ENCODE assay signal across 19 cellular contexts in genomic region chr9:133107961-133108793, GRCh38. TPM values are rescaled to one million over a fixed set of nuclear protein-coding genes. Genes with fewer than 3 reads are reported as not detected.
DNase-seq lines count a peak whose midpoint lies in the region; ATAC-seq, FAIRE-seq and TF ChIP-seq lines count a peak whose summit lies in the region.
"Had no signal": no experiment of that assay in that cellular context is flagged by ENCODE, and none has a peak within 500 bp of the region (broad histone marks: within the 10 kb centered on the region; RNA-seq: fewer than 3 reads in every experiment).

No MANE protein-coding gene starts in this region.

- no peak for FAIRE-seq in pancreas (lab: Jason Lieb, UNC)

- no peak overlapping the region for H3K56ac ChIP-seq in IMR-90 (ENCODE audit: extremely low read depth, insufficient read depth, low read length)

- no peak overlapping the region for H4K5ac ChIP-seq in IMR-90 (ENCODE audit: low read depth, low read length)

- no peak overlapping the region for H3K14ac ChIP-seq in IMR-90 (replicated peaks; ENCODE audit: low read depth, low read length)

- peaks cover 28% of the 10 kb centered on the region for H4K20me1 ChIP-seq in IMR-90 (ENCODE audit: insufficient read depth, low read length)

- H3K4ac ChIP-seq in IMR-90 (ENCODE audit: low read depth, low read length) = no peak overlapping the region

- H3K4me1 Mint-ChIP-seq in CD14-positive monocyte = peaks cover 20% of the 10 kb centered on the region

- no peak for TF ChIP-seq POLR2A in IMR-90 (IDR thresholded peaks at IDR 0.05; ENCODE audit: low read depth, low read length)

- H2AK9ac ChIP-seq in IMR-90 (replicated peaks; ENCODE audit: low read depth, low read length, poor library complexity) = peak overlapping the region; percentile 78

- dilution Hi-C loops in IMR-90 (cut with HindIII; ENCODE audit: low sequenced_read_pairs, unreplicated experiment) = no loop called here

- H2BK120ac ChIP-seq in IMR-90 (ENCODE audit: low read depth, low read length) = no peak overlapping the region

- no peak overlapping the region for H2BK20ac ChIP-seq in IMR-90 (ENCODE audit: low read depth, low read length)

- H3K27ac ChIP-seq in IMR-90 (ENCODE audit: insufficient read depth, low read length) (no peak overlapping the region), pancreas (no peak overlapping the region)
- peak overlapping the region; percentile 8 for H3K27ac ChIP-seq in effector memory CD4-positive, alpha-beta T cell (ENCODE audit: insufficient read depth, low read length, poor library complexity, severe bottlenecking)
- H3K27ac ChIP-seq: colonic mucosa, HL-60, thyroid gland had no signal

- H4K91ac ChIP-seq in IMR-90 (ENCODE audit: insufficient read depth, low read depth, low read length) = no peak overlapping the region

- ATAC-seq in IMR-90 (ENCODE audit: low read depth) (no peak), pancreas (no peak), GM21723 (IDR thresholded peaks at IDR 0.05; ENCODE audit: unreplicated experiment) (no peak), GM18498 (IDR thresholded peaks at IDR 0.05; ENCODE audit: unreplicated experiment) (no peak)

- no peak overlapping the region for H3K4me3 Mint-ChIP-seq in CD14-positive monocyte
- H3K4me3 Mint-ChIP-seq: activated CD4-positive, alpha-beta T cell treated with anti-CD3 and anti-CD28 coated beads, Interleukin-2, amount 10 ng/mL, durations not matched to agents 24 days and 14 days; activated naive CD4-positive, alpha-beta T cell treated with anti-CD3 and anti-CD28 coated beads, Interleukin-2, amount 50 U/mL, for 24 hours had no signal

- WGBS in IMR-90 (ENCODE audit: extremely low coverage in 2 of 2, insufficient read length in 1 of 2), 2 experiments = 96% methylated on average over 4 of the region's 18 CpGs; no CpG with 5 or more reads in 1 of the 2 experiments
- WGBS in pancreas, 2 donors = 93 to 94% methylated on average over 18 of the region's 18 CpGs

- H2BK5ac ChIP-seq in IMR-90 (ENCODE audit: low read depth, low read length, poor library complexity, severe bottlenecking) = no peak overlapping the region

- peaks cover 57 to 77% of the 10 kb centered on the region in 2 donors for H3K36me3 Mint-ChIP-seq in CD14-positive monocyte

- CTCF ChIA-PET in IMR-90 (lab: Yijun Ruan, JAX) = interaction anchor here (3.6 kb wide), 1 partner anchor 36 kb away, joined by 16 read pairs; no protein-coding TSS in a partner anchor

- no peak overlapping the region for H3K4me2 ChIP-seq in IMR-90 (ENCODE audit: low read depth, low read length)

- no peak overlapping the region for H2AFZ ChIP-seq in IMR-90 (replicated peaks; ENCODE audit: low read length, poor library complexity)

- TF ChIP-seq CTCF in CD14-positive monocyte (IDR thresholded peaks at IDR 0.05) (no peak), IMR-90 (conservative IDR thresholded peaks at IDR 0.05; ENCODE audit: low read depth, low read length) (no peak), pancreas (IDR thresholded peaks at IDR 0.05) (no peak)

- BruUV-seq in IMR-90 (replicated peaks; lab: Mats Ljungman, UMichigan) = no TSS peak

- H3K23ac ChIP-seq in IMR-90 (ENCODE audit: low read depth, low read length) = no peak overlapping the region

- DNase-seq in CD14-positive monocyte (ENCODE audit: low spot score) (no peak), IMR-90 (no peak), pancreas (peak in 4 of 6 donors; percentile 14 to 57 (median 26)), HuH-7.5 (ENCODE audit: low spot score) (no peak), NCI-H510A (lab: John Stamatoyannopoulos, UW) (no peak)
- no peak for DNase-seq in effector memory CD4-positive, alpha-beta T cell
- DNase-seq: activated CD4-positive, alpha-beta T cell treated with anti-CD3 and anti-CD28 coated beads, Interleukin-2, amount 10 ng/mL, durations not matched to agents 24 days and 14 days; colonic mucosa; midbrain; NCI-H187; NCI-H446 treated with DMSO at 0.1 percent for 48 hours; RPMI8226; stimulated activated CD4-positive, alpha-beta T cell treated with anti-CD3 and anti-CD28 coated beads, Interleukin-15, amount 100 ng/mL, for 24 hours; thyroid gland had no signal

- H4K8ac ChIP-seq in IMR-90 (ENCODE audit: low read depth in 2 of 2, low read length in 2 of 2) = no peak overlapping the region

- H3K4me1 ChIP-seq in IMR-90 (ENCODE audit: control insufficient read depth, insufficient read depth, low read length) (peaks cover 2% of the 10 kb centered on the region; the same call in 1 of the 2 replicates), pancreas (peaks cover 0 to 3% (median under 1%) of the 10 kb centered on the region in 3 donors)
- H3K4me1 ChIP-seq in effector memory CD4-positive, alpha-beta T cell (ENCODE audit: control insufficient read depth, insufficient read depth, low read length, poor library complexity, severe bottlenecking) = peaks cover 9% of the 10 kb centered on the region
- H3K4me1 ChIP-seq: colonic mucosa had no signal

- no peaks in the 10 kb centered on the region; the same call in 1 of the 2 replicates for H3K9me1 ChIP-seq in IMR-90 (ENCODE audit: insufficient read depth, low read length)

- TF ChIP-seq RAD21 in IMR-90 (IDR thresholded peaks at IDR 0.05; ENCODE audit: low read length) = no peak

- in situ Hi-C loops in IMR-90 (cut with MboI; ENCODE audit: low sequenced_read_pairs) = loop anchor here (5.0 kb wide), 1 partner anchor 39 kb away; no protein-coding TSS in a partner anchor

- no peaks in the 10 kb centered on the region for H3K9me3 ChIP-seq in IMR-90 (ENCODE audit: control insufficient read depth, insufficient read depth, low read length)
- no peaks in the 10 kb centered on the region for H3K9me3 ChIP-seq in effector memory CD4-positive, alpha-beta T cell (ENCODE audit: control insufficient read depth, low read length)
- H3K9me3 ChIP-seq in pancreas = no peaks in the 10 kb centered on the region
- H3K9me3 ChIP-seq: colonic mucosa, thyroid gland had no signal

- intact Hi-C loops in CD14-positive monocyte (cut with micrococcal nuclease) (no loop called here), IMR-90 (cut with micrococcal nuclease) (no loop called here), pancreas (cut with DNase I) (loop anchor here in 1 of 3 donors (5.0 kb wide), 1 partner anchor 34 kb away; no protein-coding TSS in a partner anchor)

- H3K9ac ChIP-seq in IMR-90 (ENCODE audit: low read depth, low read length) = no peak overlapping the region

- no peak overlapping the region for H2AK5ac ChIP-seq in IMR-90 (ENCODE audit: low read depth, low read length)

- H3K4me3 ChIP-seq in IMR-90 (ENCODE audit: insufficient read depth, low read depth, low read length) (no peak overlapping the region), pancreas (no peak overlapping the region)
- no peak overlapping the region for H3K4me3 ChIP-seq in effector memory CD4-positive, alpha-beta T cell (ENCODE audit: insufficient read depth, low read depth, low read length, poor library complexity, severe bottlenecking)
- H3K4me3 ChIP-seq: colonic mucosa, thyroid gland had no signal

- POLR2A ChIA-PET in IMR-90 (lab: Charles Lee; ENCODE audit: unreplicated experiment) = interaction anchor here (0.6 kb wide), 1 partner anchor 83 kb away, joined by 12 read pairs; no protein-coding TSS in a partner anchor

- H2BK15ac ChIP-seq in IMR-90 (ENCODE audit: low read depth, low read length) = no peak overlapping the region

- peaks cover 0 to 4% (median 0%) of the 10 kb centered on the region in 7 donors for H3K9me3 Mint-ChIP-seq in CD14-positive monocyte
- H3K9me3 Mint-ChIP-seq: activated CD4-positive, alpha-beta T cell treated with anti-CD3 and anti-CD28 coated beads, Interleukin-2, amount 10 ng/mL, durations not matched to agents 24 days and 14 days; activated naive CD4-positive, alpha-beta T cell treated with anti-CD3 and anti-CD28 coated beads, Interleukin-2, amount 50 U/mL, for 24 hours had no signal

- peaks cover 52% of the 10 kb centered on the region for H3K36me3 ChIP-seq in IMR-90 (ENCODE audit: control insufficient read depth, insufficient read depth, low read length)
- H3K36me3 ChIP-seq in effector memory CD4-positive, alpha-beta T cell (ENCODE audit: control insufficient read depth, insufficient read depth, low read length) = peaks cover 89% of the 10 kb centered on the region
- H3K36me3 ChIP-seq in pancreas = peaks cover 4 to 54% (median 43%) of the 10 kb centered on the region in 3 donors

- peaks cover 4 to 7% (median 5%) of the 10 kb centered on the region in 3 donors for H3K27me3 Mint-ChIP-seq in CD14-positive monocyte (ENCODE audit: low read depth in 3 of 3)
- H3K27me3 Mint-ChIP-seq: activated CD4-positive, alpha-beta T cell treated with anti-CD3 and anti-CD28 coated beads, Interleukin-2, amount 10 ng/mL, durations not matched to agents 24 days and 14 days; activated naive CD4-positive, alpha-beta T cell treated with anti-CD3 and anti-CD28 coated beads, Interleukin-2, amount 50 U/mL, for 24 hours had no signal

- peaks cover 4 to 16% of the 10 kb centered on the region in 2 experiments for H3K79me1 ChIP-seq in IMR-90 (ENCODE audit: low read depth in 1 of 2, low read length in 2 of 2)

- H3K18ac ChIP-seq in IMR-90 (ENCODE audit: low read depth, low read length) = no peak overlapping the region

- H3K27ac Mint-ChIP-seq in CD14-positive monocyte = peak overlapping the region in 4 of 7 donors; percentile 24 to 65 (median 62)
- H3K27ac Mint-ChIP-seq: activated CD4-positive, alpha-beta T cell treated with anti-CD3 and anti-CD28 coated beads, Interleukin-2, amount 10 ng/mL, durations not matched to agents 24 days and 14 days; activated naive CD4-positive, alpha-beta T cell treated with anti-CD3 and anti-CD28 coated beads, Interleukin-2, amount 50 U/mL, for 24 hours had no signal

- H3K27me3 ChIP-seq in IMR-90 (ENCODE audit: control insufficient read depth, insufficient read depth, low read length) (no peaks in the 10 kb centered on the region), pancreas (no peaks in the 10 kb centered on the region)
- no peaks in the 10 kb centered on the region for H3K27me3 ChIP-seq in effector memory CD4-positive, alpha-beta T cell (replicated peaks; ENCODE audit: control insufficient read depth, insufficient read depth, low read length, poor library complexity, severe bottlenecking)
- H3K27me3 ChIP-seq: colonic mucosa, thyroid gland had no signal

RNA-seq across cellular contexts. Expression of gene RALGDS, which starts 12.9 kb away (rescaled TPM):
- polyA plus RNA-seq in CD14-positive monocyte (1 to 10 TPM; 3.5 to 4.2 TPM), IMR-90 (2012; rRNA removed) (36.9 and 37.2 TPM in 2 replicates), pancreas (10 to 100 TPM; 56.0 to 69.7 TPM)
- total RNA-seq in IMR-90 (2012; rRNA removed) (12.2 and 13.1 TPM in 2 replicates), pancreas (10 to 100 TPM; 16.1 to 31.9 (median 20.3) TPM)
- 33.9 and 37.7 TPM in 2 replicates for polyA plus RNA-seq in IMR-90 (2012; cell fraction: cytosol; rRNA removed)
- 160 and 211 TPM in 2 replicates for polyA plus RNA-seq in IMR-90 (2012; cell fraction: nucleus; rRNA removed; ENCODE audit: low replicate concordance)

RNA-seq across cellular contexts. Expression of gene CEL, which starts 46.4 kb away (rescaled TPM):
- polyA plus RNA-seq in CD14-positive monocyte (not detected), IMR-90 (2012; rRNA removed) (0.67 and 0.75 TPM in 2 replicates), pancreas (1,000 to 10,000 TPM; 2,560 to 4,565 TPM)
- total RNA-seq in IMR-90 (2012; rRNA removed) (under 0.01 TPM in 2 replicates), pancreas (over 10,000 TPM; 11,290 to 24,413 (median 19,239) TPM)
- polyA plus RNA-seq in IMR-90 (2012; cell fraction: cytosol; rRNA removed) = 0.27 and 0.51 TPM in 2 replicates
- polyA plus RNA-seq in IMR-90 (2012; cell fraction: nucleus; rRNA removed; ENCODE audit: low replicate concordance) = 5.5 and 8.5 TPM in 2 replicates

RNA-seq across cellular contexts. Expression of gene GBGT1, which starts 55.5 kb away (rescaled TPM):
- polyA plus RNA-seq in CD14-positive monocyte (1 to 10 TPM; 7.1 to 8.0 TPM), IMR-90 (2012; rRNA removed) (2.4 and 3.2 TPM in 2 replicates), pancreas (1 to 10 TPM; 4.5 to 4.6 TPM)
- total RNA-seq in IMR-90 (2012; rRNA removed) (0.83 and 1.8 TPM in 2 replicates), pancreas (10 to 100 TPM in 1 of 6 donors, 1 to 10 TPM in 5; 1.5 to 11.9 (median 3.1) TPM)
- 4.8 and 4.9 TPM in 2 replicates for polyA plus RNA-seq in IMR-90 (2012; cell fraction: cytosol; rRNA removed)
- 7.1 and 11.3 TPM in 2 replicates for polyA plus RNA-seq in IMR-90 (2012; cell fraction: nucleus; rRNA removed; ENCODE audit: low replicate concordance)
- polyA plus RNA-seq: neural cell had no signal

Comparison
In these comparisons a context has a peak if more than half of its experiments do, and no peak if none do; other contexts are left out.
1. DNase-seq: peak in pancreas (4 of 6); none in CD14-positive monocyte (single experiment), IMR-90 (single experiment), effector memory CD4-positive, alpha-beta T cell (0 of 3), HuH-7.5 (single experiment) and NCI-H510A (single experiment).
2. RNA of gene CEL, which starts 46.4 kb away (polyA plus RNA-seq): 2,560 to 4,565 TPM in pancreas; 0.27 to 8.5 TPM in IMR-90 and not detected in CD14-positive monocyte; every median in the first group is over 100 times any median in the second.